In the genomic region with DNA sequence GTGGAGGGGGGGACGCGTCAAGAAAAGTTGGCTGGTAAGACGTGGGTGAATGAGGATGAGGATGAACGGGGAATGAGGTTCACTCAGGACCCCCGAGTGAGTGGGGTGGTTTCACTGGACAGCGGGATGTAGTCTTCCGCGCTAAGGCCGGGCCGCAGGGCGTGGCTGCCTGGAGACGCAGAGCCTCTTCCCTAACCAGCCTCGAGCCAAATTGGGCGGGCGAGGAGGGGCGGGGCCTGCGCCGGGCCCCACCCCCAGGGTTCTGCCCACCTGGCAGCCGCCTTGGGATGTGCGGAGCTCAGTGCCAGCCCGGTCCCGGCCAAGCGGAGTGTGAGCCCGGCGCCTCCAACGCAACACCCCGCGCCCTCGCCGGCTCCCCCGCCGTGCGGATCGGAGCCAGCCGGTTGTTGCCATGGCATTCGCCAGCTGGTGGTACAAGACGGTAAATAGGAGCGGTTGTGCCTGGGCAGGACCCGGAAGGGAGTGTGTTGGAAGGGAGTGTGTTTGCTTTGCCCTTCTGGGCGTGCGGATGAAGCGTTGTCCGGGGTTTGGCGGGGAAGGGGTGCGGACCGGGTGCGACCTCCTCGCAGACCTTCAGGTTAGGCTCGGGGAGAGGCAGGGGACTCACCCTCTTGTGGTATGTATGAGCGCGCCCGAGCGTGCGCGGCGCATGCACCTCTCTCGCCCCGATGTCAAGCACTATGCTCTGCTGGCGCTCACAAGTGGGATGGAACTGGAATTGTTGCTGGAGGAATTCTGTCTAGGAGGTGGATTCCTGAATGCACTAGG, we compare ENCODE assay signal across 1 cellular context.
A peak's percentile ranks its signal among the peaks of the same experiment; 100 is the strongest.
TF ChIP-seq lines count a peak whose summit lies in the region.

No MANE protein-coding gene starts in this region.

TF ChIP-seq in HepG2, 621 proteins besides CTCF, POLR2A, EP300 and RAD21 (continued from another document and continues in another):
- TF ChIP-seq JUN (CRISPR knock-in tag; IDR thresholded peaks at IDR 0.05): no peak
- TF ChIP-seq YEATS2 (CRISPR knock-in tag; IDR thresholded peaks at IDR 0.05; ENCODE audit: borderline replicate concordance): no peak
- TF ChIP-seq, protein P1, sequence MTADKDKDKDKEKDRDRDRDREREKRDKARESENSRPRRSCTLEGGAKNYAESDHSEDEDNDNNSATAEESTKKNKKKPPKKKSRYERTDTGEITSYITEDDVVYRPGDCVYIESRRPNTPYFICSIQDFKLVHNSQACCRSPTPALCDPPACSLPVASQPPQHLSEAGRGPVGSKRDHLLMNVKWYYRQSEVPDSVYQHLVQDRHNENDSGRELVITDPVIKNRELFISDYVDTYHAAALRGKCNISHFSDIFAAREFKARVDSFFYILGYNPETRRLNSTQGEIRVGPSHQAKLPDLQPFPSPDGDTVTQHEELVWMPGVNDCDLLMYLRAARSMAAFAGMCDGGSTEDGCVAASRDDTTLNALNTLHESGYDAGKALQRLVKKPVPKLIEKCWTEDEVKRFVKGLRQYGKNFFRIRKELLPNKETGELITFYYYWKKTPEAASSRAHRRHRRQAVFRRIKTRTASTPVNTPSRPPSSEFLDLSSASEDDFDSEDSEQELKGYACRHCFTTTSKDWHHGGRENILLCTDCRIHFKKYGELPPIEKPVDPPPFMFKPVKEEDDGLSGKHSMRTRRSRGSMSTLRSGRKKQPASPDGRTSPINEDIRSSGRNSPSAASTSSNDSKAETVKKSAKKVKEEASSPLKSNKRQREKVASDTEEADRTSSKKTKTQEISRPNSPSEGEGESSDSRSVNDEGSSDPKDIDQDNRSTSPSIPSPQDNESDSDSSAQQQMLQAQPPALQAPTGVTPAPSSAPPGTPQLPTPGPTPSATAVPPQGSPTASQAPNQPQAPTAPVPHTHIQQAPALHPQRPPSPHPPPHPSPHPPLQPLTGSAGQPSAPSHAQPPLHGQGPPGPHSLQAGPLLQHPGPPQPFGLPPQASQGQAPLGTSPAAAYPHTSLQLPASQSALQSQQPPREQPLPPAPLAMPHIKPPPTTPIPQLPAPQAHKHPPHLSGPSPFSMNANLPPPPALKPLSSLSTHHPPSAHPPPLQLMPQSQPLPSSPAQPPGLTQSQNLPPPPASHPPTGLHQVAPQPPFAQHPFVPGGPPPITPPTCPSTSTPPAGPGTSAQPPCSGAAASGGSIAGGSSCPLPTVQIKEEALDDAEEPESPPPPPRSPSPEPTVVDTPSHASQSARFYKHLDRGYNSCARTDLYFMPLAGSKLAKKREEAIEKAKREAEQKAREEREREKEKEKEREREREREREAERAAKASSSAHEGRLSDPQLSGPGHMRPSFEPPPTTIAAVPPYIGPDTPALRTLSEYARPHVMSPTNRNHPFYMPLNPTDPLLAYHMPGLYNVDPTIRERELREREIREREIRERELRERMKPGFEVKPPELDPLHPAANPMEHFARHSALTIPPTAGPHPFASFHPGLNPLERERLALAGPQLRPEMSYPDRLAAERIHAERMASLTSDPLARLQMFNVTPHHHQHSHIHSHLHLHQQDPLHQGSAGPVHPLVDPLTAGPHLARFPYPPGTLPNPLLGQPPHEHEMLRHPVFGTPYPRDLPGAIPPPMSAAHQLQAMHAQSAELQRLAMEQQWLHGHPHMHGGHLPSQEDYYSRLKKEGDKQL (CRISPR knock-in tag; IDR thresholded peaks at IDR 0.05; ENCODE audit: low read depth): no peak
- TF ChIP-seq ZMYM3 (CRISPR knock-in tag; IDR thresholded peaks at IDR 0.05): no peak
- TF ChIP-seq, protein P2, sequence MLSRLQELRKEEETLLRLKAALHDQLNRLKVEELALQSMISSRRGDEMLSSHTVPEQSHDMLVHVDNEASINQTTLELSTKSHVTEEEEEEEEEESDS (CRISPR knock-in tag; IDR thresholded peaks at IDR 0.05; ENCODE audit: borderline replicate concordance): no peak
- TF ChIP-seq, protein P3, sequence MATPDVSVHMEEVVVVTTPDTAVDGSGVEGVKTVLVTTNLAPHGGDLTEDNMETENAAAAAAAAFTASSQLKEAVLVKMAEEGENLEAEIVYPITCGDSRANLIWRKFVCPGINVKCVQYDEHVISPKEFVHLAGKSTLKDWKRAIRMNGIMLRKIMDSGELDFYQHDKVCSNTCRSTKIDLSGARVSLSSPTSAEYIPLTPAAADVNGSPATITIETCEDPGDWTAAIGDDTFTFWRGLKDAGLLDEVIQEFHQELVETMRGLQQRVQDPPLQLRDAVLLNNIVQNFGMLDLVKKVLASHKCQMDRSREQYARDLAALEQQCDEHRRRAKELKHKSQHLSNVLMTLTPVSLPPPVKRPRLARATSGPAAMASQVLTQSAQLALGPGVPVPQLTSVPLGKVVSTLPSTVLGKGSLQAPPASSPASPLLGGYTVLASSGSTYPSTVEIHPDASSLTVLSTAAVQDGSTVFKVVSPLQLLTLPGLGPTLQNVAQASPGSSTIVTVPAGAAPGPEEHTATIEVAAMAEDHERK (CRISPR knock-in tag; IDR thresholded peaks at IDR 0.05; ENCODE audit: low read depth): no peak
- peak; percentile 56 for TF ChIP-seq DMAP1 (CRISPR knock-in tag; IDR thresholded peaks at IDR 0.05)
- TF ChIP-seq U2AF1 (optimal IDR thresholded peaks at IDR 0.05; ENCODE audit: low read depth, low read length): no peak
- TF ChIP-seq, protein P4, sequence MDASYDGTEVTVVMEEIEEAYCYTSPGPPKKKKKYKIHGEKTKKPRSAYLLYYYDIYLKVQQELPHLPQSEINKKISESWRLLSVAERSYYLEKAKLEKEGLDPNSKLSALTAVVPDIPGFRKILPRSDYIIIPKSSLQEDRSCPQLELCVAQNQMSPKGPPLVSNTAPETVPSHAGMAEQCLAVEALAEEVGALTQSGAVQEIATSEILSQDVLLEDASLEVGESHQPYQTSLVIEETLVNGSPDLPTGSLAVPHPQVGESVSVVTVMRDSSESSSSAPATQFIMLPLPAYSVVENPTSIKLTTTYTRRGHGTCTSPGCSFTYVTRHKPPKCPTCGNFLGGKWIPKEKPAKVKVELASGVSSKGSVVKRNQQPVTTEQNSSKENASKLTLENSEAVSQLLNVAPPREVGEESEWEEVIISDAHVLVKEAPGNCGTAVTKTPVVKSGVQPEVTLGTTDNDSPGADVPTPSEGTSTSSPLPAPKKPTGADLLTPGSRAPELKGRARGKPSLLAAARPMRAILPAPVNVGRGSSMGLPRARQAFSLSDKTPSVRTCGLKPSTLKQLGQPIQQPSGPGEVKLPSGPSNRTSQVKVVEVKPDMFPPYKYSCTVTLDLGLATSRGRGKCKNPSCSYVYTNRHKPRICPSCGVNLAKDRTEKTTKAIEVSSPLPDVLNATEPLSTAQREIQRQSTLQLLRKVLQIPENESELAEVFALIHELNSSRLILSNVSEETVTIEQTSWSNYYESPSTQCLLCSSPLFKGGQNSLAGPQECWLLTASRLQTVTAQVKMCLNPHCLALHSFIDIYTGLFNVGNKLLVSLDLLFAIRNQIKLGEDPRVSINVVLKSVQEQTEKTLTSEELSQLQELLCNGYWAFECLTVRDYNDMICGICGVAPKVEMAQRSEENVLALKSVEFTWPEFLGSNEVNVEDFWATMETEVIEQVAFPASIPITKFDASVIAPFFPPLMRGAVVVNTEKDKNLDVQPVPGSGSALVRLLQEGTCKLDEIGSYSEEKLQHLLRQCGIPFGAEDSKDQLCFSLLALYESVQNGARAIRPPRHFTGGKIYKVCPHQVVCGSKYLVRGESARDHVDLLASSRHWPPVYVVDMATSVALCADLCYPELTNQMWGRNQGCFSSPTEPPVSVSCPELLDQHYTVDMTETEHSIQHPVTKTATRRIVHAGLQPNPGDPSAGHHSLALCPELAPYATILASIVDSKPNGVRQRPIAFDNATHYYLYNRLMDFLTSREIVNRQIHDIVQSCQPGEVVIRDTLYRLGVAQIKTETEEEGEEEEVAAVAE (CRISPR knock-in tag; IDR thresholded peaks at IDR 0.05; ENCODE audit: borderline replicate concordance): no peak
- TF ChIP-seq ZFP90 (CRISPR knock-in tag; IDR thresholded peaks at IDR 0.05; ENCODE audit: borderline replicate concordance): 0 out of 2 replicates have a peak, but pooled peaks have one; percentile 29
- TF ChIP-seq HMG20A (CRISPR knock-in tag; IDR thresholded peaks at IDR 0.05; ENCODE audit: borderline replicate concordance): no peak
- TF ChIP-seq, protein P5, sequence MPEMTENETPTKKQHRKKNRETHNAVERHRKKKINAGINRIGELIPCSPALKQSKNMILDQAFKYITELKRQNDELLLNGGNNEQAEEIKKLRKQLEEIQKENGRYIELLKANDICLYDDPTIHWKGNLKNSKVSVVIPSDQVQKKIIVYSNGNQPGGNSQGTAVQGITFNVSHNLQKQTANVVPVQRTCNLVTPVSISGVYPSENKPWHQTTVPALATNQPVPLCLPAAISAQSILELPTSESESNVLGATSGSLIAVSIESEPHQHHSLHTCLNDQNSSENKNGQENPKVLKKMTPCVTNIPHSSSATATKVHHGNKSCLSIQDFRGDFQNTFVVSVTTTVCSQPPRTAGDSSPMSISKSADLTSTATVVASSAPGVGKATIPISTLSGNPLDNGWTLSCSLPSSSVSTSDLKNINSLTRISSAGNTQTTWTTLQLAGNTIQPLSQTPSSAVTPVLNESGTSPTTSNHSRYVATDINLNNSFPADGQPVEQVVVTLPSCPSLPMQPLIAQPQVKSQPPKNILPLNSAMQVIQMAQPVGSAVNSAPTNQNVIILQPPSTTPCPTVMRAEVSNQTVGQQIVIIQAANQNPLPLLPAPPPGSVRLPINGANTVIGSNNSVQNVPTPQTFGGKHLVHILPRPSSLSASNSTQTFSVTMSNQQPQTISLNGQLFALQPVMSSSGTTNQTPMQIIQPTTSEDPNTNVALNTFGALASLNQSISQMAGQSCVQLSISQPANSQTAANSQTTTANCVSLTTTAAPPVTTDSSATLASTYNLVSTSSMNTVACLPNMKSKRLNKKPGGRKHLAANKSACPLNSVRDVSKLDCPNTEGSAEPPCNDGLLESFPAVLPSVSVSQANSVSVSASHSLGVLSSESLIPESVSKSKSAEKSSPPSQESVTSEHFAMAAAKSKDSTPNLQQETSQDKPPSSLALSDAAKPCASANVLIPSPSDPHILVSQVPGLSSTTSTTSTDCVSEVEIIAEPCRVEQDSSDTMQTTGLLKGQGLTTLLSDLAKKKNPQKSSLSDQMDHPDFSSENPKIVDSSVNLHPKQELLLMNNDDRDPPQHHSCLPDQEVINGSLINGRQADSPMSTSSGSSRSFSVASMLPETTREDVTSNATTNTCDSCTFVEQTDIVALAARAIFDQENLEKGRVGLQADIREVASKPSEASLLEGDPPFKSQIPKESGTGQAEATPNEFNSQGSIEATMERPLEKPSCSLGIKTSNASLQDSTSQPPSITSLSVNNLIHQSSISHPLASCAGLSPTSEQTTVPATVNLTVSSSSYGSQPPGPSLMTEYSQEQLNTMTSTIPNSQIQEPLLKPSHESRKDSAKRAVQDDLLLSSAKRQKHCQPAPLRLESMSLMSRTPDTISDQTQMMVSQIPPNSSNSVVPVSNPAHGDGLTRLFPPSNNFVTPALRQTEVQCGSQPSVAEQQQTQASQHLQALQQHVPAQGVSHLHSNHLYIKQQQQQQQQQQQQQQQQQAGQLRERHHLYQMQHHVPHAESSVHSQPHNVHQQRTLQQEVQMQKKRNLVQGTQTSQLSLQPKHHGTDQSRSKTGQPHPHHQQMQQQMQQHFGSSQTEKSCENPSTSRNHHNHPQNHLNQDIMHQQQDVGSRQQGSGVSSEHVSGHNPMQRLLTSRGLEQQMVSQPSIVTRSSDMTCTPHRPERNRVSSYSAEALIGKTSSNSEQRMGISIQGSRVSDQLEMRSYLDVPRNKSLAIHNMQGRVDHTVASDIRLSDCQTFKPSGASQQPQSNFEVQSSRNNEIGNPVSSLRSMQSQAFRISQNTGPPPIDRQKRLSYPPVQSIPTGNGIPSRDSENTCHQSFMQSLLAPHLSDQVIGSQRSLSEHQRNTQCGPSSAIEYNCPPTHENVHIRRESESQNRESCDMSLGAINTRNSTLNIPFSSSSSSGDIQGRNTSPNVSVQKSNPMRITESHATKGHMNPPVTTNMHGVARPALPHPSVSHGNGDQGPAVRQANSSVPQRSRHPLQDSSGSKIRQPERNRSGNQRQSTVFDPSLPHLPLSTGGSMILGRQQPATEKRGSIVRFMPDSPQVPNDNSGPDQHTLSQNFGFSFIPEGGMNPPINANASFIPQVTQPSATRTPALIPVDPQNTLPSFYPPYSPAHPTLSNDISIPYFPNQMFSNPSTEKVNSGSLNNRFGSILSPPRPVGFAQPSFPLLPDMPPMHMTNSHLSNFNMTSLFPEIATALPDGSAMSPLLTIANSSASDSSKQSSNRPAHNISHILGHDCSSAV (CRISPR knock-in tag; IDR thresholded peaks at IDR 0.05; ENCODE audit: borderline replicate concordance): no peak
- TF ChIP-seq ZMYM4 (CRISPR knock-in tag; IDR thresholded peaks at IDR 0.05): no peak
- no peak for TF ChIP-seq ZFAT (CRISPR knock-in tag; conservative IDR thresholded peaks at IDR 0.05)
- TF ChIP-seq ZNF138 (CRISPR knock-in tag; IDR thresholded peaks at IDR 0.05; ENCODE audit: low read depth): no peak
- peak; percentile 44; the same call in 1 of the 2 replicates for TF ChIP-seq SALL1 (CRISPR knock-in tag; IDR thresholded peaks at IDR 0.05)
- TF ChIP-seq, protein P6, sequence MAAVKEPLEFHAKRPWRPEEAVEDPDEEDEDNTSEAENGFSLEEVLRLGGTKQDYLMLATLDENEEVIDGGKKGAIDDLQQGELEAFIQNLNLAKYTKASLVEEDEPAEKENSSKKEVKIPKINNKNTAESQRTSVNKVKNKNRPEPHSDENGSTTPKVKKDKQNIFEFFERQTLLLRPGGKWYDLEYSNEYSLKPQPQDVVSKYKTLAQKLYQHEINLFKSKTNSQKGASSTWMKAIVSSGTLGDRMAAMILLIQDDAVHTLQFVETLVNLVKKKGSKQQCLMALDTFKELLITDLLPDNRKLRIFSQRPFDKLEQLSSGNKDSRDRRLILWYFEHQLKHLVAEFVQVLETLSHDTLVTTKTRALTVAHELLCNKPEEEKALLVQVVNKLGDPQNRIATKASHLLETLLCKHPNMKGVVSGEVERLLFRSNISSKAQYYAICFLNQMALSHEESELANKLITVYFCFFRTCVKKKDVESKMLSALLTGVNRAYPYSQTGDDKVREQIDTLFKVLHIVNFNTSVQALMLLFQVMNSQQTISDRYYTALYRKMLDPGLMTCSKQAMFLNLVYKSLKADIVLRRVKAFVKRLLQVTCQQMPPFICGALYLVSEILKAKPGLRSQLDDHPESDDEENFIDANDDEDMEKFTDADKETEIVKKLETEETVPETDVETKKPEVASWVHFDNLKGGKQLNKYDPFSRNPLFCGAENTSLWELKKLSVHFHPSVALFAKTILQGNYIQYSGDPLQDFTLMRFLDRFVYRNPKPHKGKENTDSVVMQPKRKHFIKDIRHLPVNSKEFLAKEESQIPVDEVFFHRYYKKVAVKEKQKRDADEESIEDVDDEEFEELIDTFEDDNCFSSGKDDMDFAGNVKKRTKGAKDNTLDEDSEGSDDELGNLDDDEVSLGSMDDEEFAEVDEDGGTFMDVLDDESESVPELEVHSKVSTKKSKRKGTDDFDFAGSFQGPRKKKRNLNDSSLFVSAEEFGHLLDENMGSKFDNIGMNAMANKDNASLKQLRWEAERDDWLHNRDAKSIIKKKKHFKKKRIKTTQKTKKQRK (IDR thresholded peaks at IDR 0.05; ENCODE audit: low read length): no peak
- TF ChIP-seq, protein P7, sequence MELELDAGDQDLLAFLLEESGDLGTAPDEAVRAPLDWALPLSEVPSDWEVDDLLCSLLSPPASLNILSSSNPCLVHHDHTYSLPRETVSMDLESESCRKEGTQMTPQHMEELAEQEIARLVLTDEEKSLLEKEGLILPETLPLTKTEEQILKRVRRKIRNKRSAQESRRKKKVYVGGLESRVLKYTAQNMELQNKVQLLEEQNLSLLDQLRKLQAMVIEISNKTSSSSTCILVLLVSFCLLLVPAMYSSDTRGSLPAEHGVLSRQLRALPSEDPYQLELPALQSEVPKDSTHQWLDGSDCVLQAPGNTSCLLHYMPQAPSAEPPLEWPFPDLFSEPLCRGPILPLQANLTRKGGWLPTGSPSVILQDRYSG (CRISPR knock-in tag; IDR thresholded peaks at IDR 0.05): no peak
- TF ChIP-seq SOX13 (IDR thresholded peaks at IDR 0.05): no peak
- peak in 1 of 2 experiments; percentile 11; a peak in 1 of 4 replicates for TF ChIP-seq SOX13 (CRISPR knock-in tag; conservative IDR thresholded peaks at IDR 0.05 in 1 of 2, IDR thresholded peaks at IDR 0.05 in 1 of 2)
- no peak for TF ChIP-seq SRSF4 (IDR thresholded peaks at IDR 0.05; ENCODE audit: low read depth, low read length, poor library complexity, severe bottlenecking)
- no peak for TF ChIP-seq ZNF766 (CRISPR knock-in tag; IDR thresholded peaks at IDR 0.05; ENCODE audit: borderline replicate concordance)
- TF ChIP-seq CHD2 (IDR thresholded peaks at IDR 0.05; ENCODE audit: low read depth, low read length): no peak
